Comparison of ENCODE assay signal across 27 cellular contexts in genomic region chr20:12581644-12582350, GRCh38.
DNase-seq lines count a peak whose midpoint lies in the region; ATAC-seq and TF ChIP-seq lines count a peak whose summit lies in the region.
"Had no signal": no experiment of that assay in that cellular context is flagged by ENCODE, and none has a peak within 500 bp of the region (broad histone marks: within the 10 kb centered on the region; RNA-seq: fewer than 3 reads in every experiment).

No MANE protein-coding gene starts in this region.

- ATAC-seq in heart left ventricle: peak; percentile 62 to 91 (median 75)
- ATAC-seq in mucosa of descending colon: peak; percentile 65
- ATAC-seq in GM21723 (IDR thresholded peaks at IDR 0.05; ENCODE audit: unreplicated experiment): no peak
- no peak for ATAC-seq in SK-N-SH treated with all-trans-retinoic acid at 6 μM for 48 hours
- ATAC-seq in HG02852 (IDR thresholded peaks at IDR 0.05; ENCODE audit: unreplicated experiment): no peak
- ATAC-seq: effector memory CD8-positive, alpha-beta T cell; HCT116; WTC11 had no signal

- H3K27me3 ChIP-seq in heart left ventricle (no peaks in the 10 kb centered on the region), transverse colon (no peaks in the 10 kb centered on the region)
- H3K27me3 ChIP-seq: sigmoid colon, SJSA1, tibial nerve had no signal

- TF ChIP-seq POLR2A in heart left ventricle (IDR thresholded peaks at IDR 0.05): no peak
- no peak for TF ChIP-seq POLR2A in transverse colon (IDR thresholded peaks at IDR 0.05)

- 55 to 68% (median 62%) methylated on average over 5 of the region's 5 CpGs for WGBS in heart left ventricle, 4 donors
- WGBS in transverse colon (ENCODE audit: low coverage in 1 of 2), 2 donors: 35 to 36% methylated on average over 4 to 5 of the region's 5 CpGs

- TF ChIP-seq CTCF in heart left ventricle (IDR thresholded peaks at IDR 0.05) (no peak), mucosa of descending colon (IDR thresholded peaks at IDR 0.05) (no peak), transverse colon (IDR thresholded peaks at IDR 0.05) (no peak)

- peak in 1 of 61 donors; percentile 2 for DNase-seq in caudate nucleus (lab: John Stamatoyannopoulos, UW)
- peak in 1 of 5 donors; percentile 26 for DNase-seq in heart left ventricle
- DNase-seq in mucosa of descending colon: peak in 1 of 3 donors; percentile 23
- DNase-seq in transverse colon: no peak
- DNase-seq: activated CD4-positive, alpha-beta T cell treated with anti-CD3 and anti-CD28 coated beads, Interleukin-2, amount 10 ng/mL, durations not matched to agents 7 days and 5 days; activated gamma-delta T cell; activated naive CD8-positive, alpha-beta T cell treated with anti-CD3 and anti-CD28 coated beads for 36 hours; anterior cingulate cortex; cortex of kidney; effector memory CD8-positive, alpha-beta T cell; EL; erythroblast; IMR-90; kidney glomerular epithelial cell; mammary epithelial cell; NCI-H1417 treated with DMSO at 0.1 percent for 48 hours; NCI-H446 treated with DMSO at 0.1 percent for 48 hours; sigmoid colon; stimulated activated CD4-positive, alpha-beta T cell treated with anti-CD3 and anti-CD28 coated beads, Interleukin-4, amount 100 ng/mL, for 1 hour had no signal

- H3K4me1 ChIP-seq in heart left ventricle (peaks cover 0 to 13% (median 0%) of the 10 kb centered on the region in 12 donors), mucosa of descending colon (ENCODE audit: low read depth) (no peaks in the 10 kb centered on the region), transverse colon (peaks cover 0 to 17% (median 6%) of the 10 kb centered on the region in 4 donors)
- H3K4me1 ChIP-seq: parathyroid adenoma, sigmoid colon, SJSA1 had no signal

- H3K4me3 ChIP-seq in heart left ventricle (no peak overlapping the region), mucosa of descending colon (no peak overlapping the region), transverse colon (no peak overlapping the region)
- H3K4me3 ChIP-seq: sigmoid colon, SJSA1, tibial nerve had no signal

- no peaks in the 10 kb centered on the region for H3K9me3 ChIP-seq in heart left ventricle
- no peaks in the 10 kb centered on the region for H3K9me3 ChIP-seq in mucosa of descending colon
- H3K9me3 ChIP-seq in transverse colon: no peaks in the 10 kb centered on the region
- H3K9me3 ChIP-seq: sigmoid colon, SJSA1, tibial nerve had no signal

- H3K36me3 ChIP-seq in heart left ventricle (no peaks in the 10 kb centered on the region), mucosa of descending colon (ENCODE audit: low read depth) (no peaks in the 10 kb centered on the region), transverse colon (no peaks in the 10 kb centered on the region)
- H3K36me3 ChIP-seq: sigmoid colon, SJSA1, tibial nerve had no signal

- H3K27ac ChIP-seq in caudate nucleus (ENCODE audit: low read depth, low read length) (peak overlapping the region; percentile 3), heart left ventricle (peak overlapping the region in 7 of 12 donors; percentile 14 to 72 (median 61)), transverse colon (peak overlapping the region; percentile 11 to 48 (median 36))
- H3K27ac ChIP-seq: parathyroid adenoma, SJSA1 had no signal

- no peak for TF ChIP-seq EP300 in transverse colon (IDR thresholded peaks at IDR 0.05; ENCODE audit: low read depth)

- intact Hi-C loops in heart left ventricle (cut with DNase I): no loop called here
- intact Hi-C loops in mucosa of descending colon (cut with DNase I, micrococcal nuclease): no loop called here
- intact Hi-C loops in transverse colon (cut with DNase I; ENCODE audit: low total_unique reads): no loop called here

- in situ Hi-C loops in transverse colon (cut with MboI; ENCODE audit: low pct_ligation_motif_present in 1 of 4, low pct_unique_long_range_greater_than_20kb in 1 of 4, low sequenced_read_pairs in 3 of 4): no loop called here

TF ChIP-seq in SK-N-SH treated with all-trans-retinoic acid at 6 μM for 48 hours, 23 proteins besides CTCF, POLR2A, EP300 and RAD21:
- TF ChIP-seq ZC3H10 (CRISPR knock-in tag; IDR thresholded peaks at IDR 0.05) (no peak), CSDC2 (CRISPR knock-in tag; IDR thresholded peaks at IDR 0.05) (no peak)

Comparison
In these comparisons a context has a peak if more than half of its experiments do, and no peak if none do; other contexts are left out.
1. H3K27ac ChIP-seq: peak in every context shown above with its lines; median percentile 61 in heart left ventricle; 36 in transverse colon; 3 in caudate nucleus.
2. ATAC-seq: peak in heart left ventricle (4 of 4) and mucosa of descending colon (single experiment); none in GM21723 (single experiment), SK-N-SH treated with all-trans-retinoic acid at 6 μM for 48 hours (single experiment) and HG02852 (single experiment).